Comparison of ENCODE assay signal across 16 cellular contexts in the genomic region with DNA sequence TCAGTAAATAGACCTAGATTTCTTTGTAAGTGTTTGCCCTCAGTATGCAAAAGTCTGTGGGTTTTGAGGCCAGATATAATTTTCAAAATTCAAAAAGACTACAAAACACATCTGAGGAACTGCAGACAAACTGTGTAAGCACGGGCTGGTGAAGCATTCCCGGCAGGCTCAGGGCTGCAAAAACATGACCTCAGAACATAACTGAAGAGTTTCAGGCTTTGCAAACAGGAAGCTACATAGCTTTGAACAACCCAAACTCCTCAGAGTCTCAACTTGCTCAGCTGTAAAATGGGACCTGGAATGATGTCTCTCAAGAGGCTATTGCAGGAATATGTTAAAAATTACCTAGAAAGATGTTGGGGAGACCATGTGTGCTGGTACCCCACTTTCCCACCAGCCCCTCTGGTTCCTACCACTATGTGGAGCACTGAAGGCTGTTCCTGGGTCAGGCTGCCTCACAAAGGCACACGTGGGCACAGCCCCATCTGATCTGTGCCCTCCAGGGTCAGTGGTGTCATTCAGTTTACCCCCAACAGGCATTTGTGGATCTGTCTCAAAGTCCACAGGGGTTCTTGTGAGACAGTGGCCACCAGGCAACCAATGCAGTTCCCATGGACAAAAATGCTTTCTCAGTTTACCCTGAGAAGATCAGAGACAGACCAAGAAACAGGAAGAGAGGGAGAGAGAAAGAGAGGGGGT.
DNase-seq lines count a peak whose midpoint lies in the region; ATAC-seq, FAIRE-seq and TF ChIP-seq lines count a peak whose summit lies in the region.
"Had no signal": no experiment of that assay in that cellular context is flagged by ENCODE, and none has a peak within 500 bp of the region (broad histone marks: within the 10 kb centered on the region; RNA-seq: fewer than 3 reads in every experiment).

No MANE protein-coding gene starts in this region.

- ATAC-seq in HG02610 (IDR thresholded peaks at IDR 0.05; ENCODE audit: unreplicated experiment): peak; percentile 34
- peak; percentile 53 to 71 for ATAC-seq in natural killer cell treated with Interleukin-12 subunit alpha and Interleukin-12 subunit beta and Interleukin-15 and Interleukin-18, amount 100 ng/mL, for 72 hours

- H2AFZ ChIP-seq in astrocyte (ENCODE audit: low read depth, low read length): no peak overlapping the region
- no peak overlapping the region for H2AFZ ChIP-seq in GM23248

- H3K36me3 Mint-ChIP-seq in astrocyte (ENCODE audit: low read depth, unreplicated experiment): peaks cover 13% of the 10 kb centered on the region
- peaks cover 5% of the 10 kb centered on the region for H3K36me3 Mint-ChIP-seq in natural killer cell treated with Interleukin-12 subunit alpha and Interleukin-12 subunit beta and Interleukin-15 and Interleukin-18, amount 100 ng/mL, for 72 hours

- H4K20me1 ChIP-seq in astrocyte (ENCODE audit: insufficient read depth, low read length): peaks cover 97% of the 10 kb centered on the region
- H4K20me1 ChIP-seq in GM23248 (ENCODE audit: insufficient read depth): peaks cover 37% of the 10 kb centered on the region

- peak; percentile 8 to 27 for DNase-seq in activated CD4-positive, alpha-beta T cell treated with anti-CD3 and anti-CD28 coated beads, Interleukin-2, amount 50 U/mL, for 48 hours
- DNase-seq in activated CD4-positive, alpha-beta T cell treated with anti-CD3 and anti-CD28 coated beads for 4 hours: no peak
- DNase-seq in astrocyte (ENCODE audit: low read depth) (no peak), GM23248 (no peak), SW480 (ENCODE audit: low spot score) (no peak)
- no peak for DNase-seq in natural killer cell treated with Interleukin-12 subunit alpha and Interleukin-12 subunit beta and Interleukin-15 and Interleukin-18, amount 100 ng/mL, for 72 hours (ENCODE audit: low spot score)
- no peak for DNase-seq in NK-92 treated with Interleukin-12 subunit alpha and Interleukin-12 subunit beta, amount 100 ng/mL, for 24 hours (lab: John Stamatoyannopoulos, UW)
- DNase-seq: cerebellar nuclear complex; erythroblast; heart right ventricle; NCI-H774; stimulated activated CD4-positive, alpha-beta T cell treated with anti-CD3 and anti-CD28 coated beads, Interleukin-4, amount 100 ng/mL, for 1 hour had no signal

- H3K27me3 Mint-ChIP-seq in astrocyte (ENCODE audit: low read depth, unreplicated experiment): no peaks in the 10 kb centered on the region
- peaks cover 0 to 3% of the 10 kb centered on the region in 2 donors for H3K27me3 Mint-ChIP-seq in natural killer cell treated with Interleukin-12 subunit alpha and Interleukin-12 subunit beta and Interleukin-15 and Interleukin-18, amount 100 ng/mL, for 72 hours

- H3K27ac Mint-ChIP-seq in astrocyte (ENCODE audit: unreplicated experiment): no peak overlapping the region
- peak overlapping the region; percentile 52 to 69 for H3K27ac Mint-ChIP-seq in natural killer cell treated with Interleukin-12 subunit alpha and Interleukin-12 subunit beta and Interleukin-15 and Interleukin-18, amount 100 ng/mL, for 72 hours

- no peak for FAIRE-seq in astrocyte (lab: Jason Lieb, UNC)
- FAIRE-seq: A204.1 had no signal

- in situ Hi-C loops in GM23248 (cut with MboI): no loop called here

- H3K9me3 ChIP-seq in astrocyte (ENCODE audit: insufficient read depth, low read depth, low read length) (no peaks in the 10 kb centered on the region), GM23248 (ENCODE audit: low read depth) (no peaks in the 10 kb centered on the region)
- H3K9me3 ChIP-seq: adrenal gland, heart right ventricle, right atrium auricular region had no signal

- no peak overlapping the region for H3K9ac ChIP-seq in astrocyte (ENCODE audit: low read length)
- no peak overlapping the region for H3K9ac ChIP-seq in GM23248

- H3K4me1 ChIP-seq in astrocyte (ENCODE audit: insufficient read depth, low read length) (no peaks in the 10 kb centered on the region), GM23248 (ENCODE audit: insufficient read depth) (no peaks in the 10 kb centered on the region)

- H3K4me2 ChIP-seq in astrocyte (ENCODE audit: low read length): no peak overlapping the region
- H3K4me2 ChIP-seq in GM23248 (ENCODE audit: unreplicated experiment): no peak overlapping the region

- TF ChIP-seq CTCF in astrocyte (IDR thresholded peaks at IDR 0.05; ENCODE audit: insufficient read depth, low read depth, low read length): no peak

- 64 to 70% methylated on average over 3 of the region's 3 CpGs for WGBS in GM23248 (ENCODE audit: low coverage in 1 of 2, low lambda C conversion rate in 2 of 2, missing lambda C conversion rate in 2 of 2), 2 experiments

- H3K4me3 ChIP-seq in astrocyte (ENCODE audit: insufficient read depth, low read depth, low read length): no peak overlapping the region
- H3K4me3 ChIP-seq in GM23248: no peak overlapping the region
- H3K4me3 ChIP-seq: adrenal gland, heart right ventricle, right atrium auricular region had no signal

- H3K36me3 ChIP-seq in astrocyte (ENCODE audit: insufficient read depth, low read length) (no peaks in the 10 kb centered on the region), GM23248 (ENCODE audit: low read depth) (peaks cover 9% of the 10 kb centered on the region)
- H3K36me3 ChIP-seq: adrenal gland, right atrium auricular region had no signal

- no peaks in the 10 kb centered on the region for H3K9me3 Mint-ChIP-seq in astrocyte (ENCODE audit: unreplicated experiment)
- H3K9me3 Mint-ChIP-seq in natural killer cell treated with Interleukin-12 subunit alpha and Interleukin-12 subunit beta and Interleukin-15 and Interleukin-18, amount 100 ng/mL, for 72 hours: no peaks in the 10 kb centered on the region

- H3K27me3 ChIP-seq in astrocyte (ENCODE audit: insufficient read depth, low read length) (no peaks in the 10 kb centered on the region), GM23248 (replicated peaks; ENCODE audit: insufficient read depth) (no peaks in the 10 kb centered on the region)
- H3K27me3 ChIP-seq: adrenal gland, heart right ventricle, right atrium auricular region had no signal

- H3K79me2 ChIP-seq in astrocyte (ENCODE audit: insufficient read depth, low read length) (peaks cover 94% of the 10 kb centered on the region), GM23248 (ENCODE audit: insufficient read depth) (peaks cover 98% of the 10 kb centered on the region)

- H3K4me3 Mint-ChIP-seq in astrocyte (ENCODE audit: unreplicated experiment): peak overlapping the region; percentile 11
- peak overlapping the region; percentile 51 for H3K4me3 Mint-ChIP-seq in natural killer cell treated with Interleukin-12 subunit alpha and Interleukin-12 subunit beta and Interleukin-15 and Interleukin-18, amount 100 ng/mL, for 72 hours

- H3K9me2 ChIP-seq in GM23248 (ENCODE audit: insufficient read depth): no peaks in the 10 kb centered on the region

- H3F3A ChIP-seq in GM23248 (ENCODE audit: insufficient read depth): no peaks in the 10 kb centered on the region

- H3K27ac ChIP-seq in astrocyte (ENCODE audit: low read depth, low read length) (no peak overlapping the region), GM23248 (no peak overlapping the region)
- H3K27ac ChIP-seq: adrenal gland, right atrium auricular region had no signal

- peaks cover 16% of the 10 kb centered on the region for H3K4me1 Mint-ChIP-seq in astrocyte (ENCODE audit: low read depth, unreplicated experiment)
- H3K4me1 Mint-ChIP-seq in natural killer cell treated with Interleukin-12 subunit alpha and Interleukin-12 subunit beta and Interleukin-15 and Interleukin-18, amount 100 ng/mL, for 72 hours (ENCODE audit: low read depth in 2 of 2): peaks cover 76 to 82% of the 10 kb centered on the region in 2 donors

Comparison
In these comparisons a context has a peak if more than half of its experiments do, and no peak if none do; other contexts are left out.
1. DNase-seq: peak in activated CD4-positive, alpha-beta T cell treated with anti-CD3 and anti-CD28 coated beads, Interleukin-2, amount 50 U/mL, for 48 hours (2 of 2); none in activated CD4-positive, alpha-beta T cell treated with anti-CD3 and anti-CD28 coated beads for 4 hours (0 of 2), astrocyte (single experiment), natural killer cell treated with Interleukin-12 subunit alpha and Interleukin-12 subunit beta and Interleukin-15 and Interleukin-18, amount 100 ng/mL, for 72 hours (single experiment), NK-92 treated with Interleukin-12 subunit alpha and Interleukin-12 subunit beta, amount 100 ng/mL, for 24 hours (single experiment), GM23248 (single experiment) and SW480 (single experiment).